8 cellular contexts compared by ENCODE assay signal in genomic region chr2:15561574-15562344, GRCh38. TPM values are rescaled to one million over a fixed set of nuclear protein-coding genes. Genes with fewer than 3 reads are reported as not detected.
A peak's percentile ranks its signal among the peaks of the same experiment; 100 is the strongest.
DNase-seq lines count a peak whose midpoint lies in the region; ATAC-seq and TF ChIP-seq lines count a peak whose summit lies in the region.

No MANE protein-coding gene starts in this region.

- no peaks in the 10 kb centered on the region for H3K27me3 ChIP-seq in DND-41 (ENCODE audit: insufficient read depth, low read length, poor library complexity)
- H3K27me3 ChIP-seq in layer of hippocampus (ENCODE audit: control insufficient read depth, insufficient read depth, low read length) = no peaks in the 10 kb centered on the region

- H3K27ac Mint-ChIP-seq in IgD-negative memory B cell = peak overlapping the region; percentile 77 to 97 (median 97)
- H3K27ac Mint-ChIP-seq in T-helper 2 cell treated with Interferon-gamma antibody and Interleukin-4, amounts not matched to agents 5 μg/mL and 100 μg/mL, for 36 hours = peak overlapping the region; percentile 96
- peak overlapping the region; percentile 99 for H3K27ac Mint-ChIP-seq in chondrocyte (ENCODE audit: unreplicated experiment)

- H3K4me1 Mint-ChIP-seq in IgD-negative memory B cell (peaks cover 24 to 29% (median 27%) of the 10 kb centered on the region in 3 donors), chondrocyte (ENCODE audit: low read depth) (peaks cover 26% of the 10 kb centered on the region)
- H3K4me1 Mint-ChIP-seq in T-helper 2 cell treated with Interferon-gamma antibody and Interleukin-4, amounts not matched to agents 5 μg/mL and 100 μg/mL, for 36 hours (ENCODE audit: low read depth) = peaks cover 37% of the 10 kb centered on the region

- DNase-seq in DND-41 (no peak), chondrocyte (ENCODE audit: low spot score) (no peak), SKM-1 (lab: John Stamatoyannopoulos, UW; ENCODE audit: unreplicated experiment) (no peak)
- peak; percentile 45 for DNase-seq in T-helper 2 cell treated with Interferon-gamma antibody and Interleukin-4, amounts not matched to agents 5 μg/mL and 100 μg/mL, for 36 hours (ENCODE audit: low spot score)
- peak; percentile 18 for DNase-seq in stimulated activated CD4-positive, alpha-beta T cell treated with anti-CD3 and anti-CD28 coated beads, Interleukin-2, amount 100 ng/mL, for 4 hours (ENCODE audit: low read depth)

- H3K36me3 Mint-ChIP-seq in IgD-negative memory B cell = peaks cover 5% of the 10 kb centered on the region
- H3K36me3 Mint-ChIP-seq in T-helper 2 cell treated with Interferon-gamma antibody and Interleukin-4, amounts not matched to agents 5 μg/mL and 100 μg/mL, for 36 hours (ENCODE audit: low read depth) = no peaks in the 10 kb centered on the region
- H3K36me3 Mint-ChIP-seq in chondrocyte (ENCODE audit: low read depth) = no peaks in the 10 kb centered on the region

- H3K9me3 Mint-ChIP-seq in IgD-negative memory B cell (peaks cover 0 to 2% (median 0%) of the 10 kb centered on the region in 3 donors), chondrocyte (ENCODE audit: low read depth) (no peaks in the 10 kb centered on the region)
- H3K9me3 Mint-ChIP-seq in T-helper 2 cell treated with Interferon-gamma antibody and Interleukin-4, amounts not matched to agents 5 μg/mL and 100 μg/mL, for 36 hours = no peaks in the 10 kb centered on the region

- peak overlapping the region in 1 of 2 experiments; percentile 92; a peak in 3 of 4 replicates for H3K4me3 ChIP-seq in DND-41 (ENCODE audit: low read depth in 1 of 2, low read length in 2 of 2)

- peak overlapping the region; percentile 95 to 100 (median 100) for H3K4me3 Mint-ChIP-seq in IgD-negative memory B cell
- H3K4me3 Mint-ChIP-seq in T-helper 2 cell treated with Interferon-gamma antibody and Interleukin-4, amounts not matched to agents 5 μg/mL and 100 μg/mL, for 36 hours = peak overlapping the region; percentile 93
- peak overlapping the region; percentile 96 for H3K4me3 Mint-ChIP-seq in chondrocyte (ENCODE audit: unreplicated experiment)

- peak overlapping the region; percentile 93 for H3K4me2 ChIP-seq in DND-41 (ENCODE audit: insufficient read depth, low read length)

- no peaks in the 10 kb centered on the region for H3K9me3 ChIP-seq in DND-41 (ENCODE audit: insufficient read depth, low read length, severe bottlenecking)

- H4K20me1 ChIP-seq in DND-41 (ENCODE audit: insufficient read depth, low read length) = no peaks in the 10 kb centered on the region

- no peaks in the 10 kb centered on the region for H3K36me3 ChIP-seq in DND-41 (ENCODE audit: insufficient read depth, low read length)

- H2AFZ ChIP-seq in DND-41 (ENCODE audit: low read depth, low read length) = peak overlapping the region; percentile 95

- no peaks in the 10 kb centered on the region for H3K27me3 Mint-ChIP-seq in IgD-negative memory B cell
- peaks cover 13% of the 10 kb centered on the region for H3K27me3 Mint-ChIP-seq in T-helper 2 cell treated with Interferon-gamma antibody and Interleukin-4, amounts not matched to agents 5 μg/mL and 100 μg/mL, for 36 hours (ENCODE audit: low read depth)
- peaks cover 8% of the 10 kb centered on the region for H3K27me3 Mint-ChIP-seq in chondrocyte (ENCODE audit: low read depth)

- no peak for ATAC-seq in DND-41 (ENCODE audit: insufficient read depth, low read depth)
- ATAC-seq in GM21528 (IDR thresholded peaks at IDR 0.05; ENCODE audit: low FRiP score, unreplicated experiment) = peak; percentile 36

- no peak for TF ChIP-seq CTCF in DND-41 (IDR thresholded peaks at IDR 0.05; ENCODE audit: borderline replicate concordance, extremely low read depth, low read length, poor library complexity, severe bottlenecking)
- no peak for TF ChIP-seq CTCF in chondrocyte (IDR thresholded peaks at IDR 0.05)

- peak overlapping the region; percentile 69 for H3K9ac ChIP-seq in DND-41 (ENCODE audit: low read depth, low read length)

- peaks cover 23% of the 10 kb centered on the region for H3K4me1 ChIP-seq in DND-41 (ENCODE audit: insufficient read depth, low read length)

- peaks cover 28% of the 10 kb centered on the region for H3K79me2 ChIP-seq in DND-41 (ENCODE audit: insufficient read depth, low read length)

- H3K27ac ChIP-seq in DND-41 (ENCODE audit: low read length) (peak overlapping the region; percentile 74), layer of hippocampus (ENCODE audit: low read depth, low read length) (peak overlapping the region; percentile 62)

RNA-seq across cellular contexts. Expression of gene NBAS, which starts 0.6 kb away (rescaled TPM):
- 12.6 TPM for polyA plus RNA-seq in IgD-negative memory B cell
- total RNA-seq in chondrocyte = 42.6 to 66.5 TPM (median 47.6 TPM) in 3 replicates

RNA-seq across cellular contexts. Expression of gene DDX1, which starts 29.9 kb away (rescaled TPM):
- 38.0 TPM for polyA plus RNA-seq in IgD-negative memory B cell
- total RNA-seq in chondrocyte = 82.2 to 103 TPM (median 89.9 TPM) in 3 replicates

Comparison
In these comparisons a context has a peak if more than half of its experiments do, and no peak if none do; other contexts are left out.
1. DNase-seq: peak in T-helper 2 cell treated with Interferon-gamma antibody and Interleukin-4, amounts not matched to agents 5 μg/mL and 100 μg/mL, for 36 hours (single experiment) and stimulated activated CD4-positive, alpha-beta T cell treated with anti-CD3 and anti-CD28 coated beads, Interleukin-2, amount 100 ng/mL, for 4 hours (single experiment); none in DND-41 (single experiment), chondrocyte (single experiment) and SKM-1 (single experiment).
2. Peak in every context shown above with its lines, with median percentiles within 50 percentile points of each other: H3K27ac Mint-ChIP-seq and H3K4me3 Mint-ChIP-seq.